12 cellular contexts compared by ENCODE assay signal in the genomic region with DNA sequence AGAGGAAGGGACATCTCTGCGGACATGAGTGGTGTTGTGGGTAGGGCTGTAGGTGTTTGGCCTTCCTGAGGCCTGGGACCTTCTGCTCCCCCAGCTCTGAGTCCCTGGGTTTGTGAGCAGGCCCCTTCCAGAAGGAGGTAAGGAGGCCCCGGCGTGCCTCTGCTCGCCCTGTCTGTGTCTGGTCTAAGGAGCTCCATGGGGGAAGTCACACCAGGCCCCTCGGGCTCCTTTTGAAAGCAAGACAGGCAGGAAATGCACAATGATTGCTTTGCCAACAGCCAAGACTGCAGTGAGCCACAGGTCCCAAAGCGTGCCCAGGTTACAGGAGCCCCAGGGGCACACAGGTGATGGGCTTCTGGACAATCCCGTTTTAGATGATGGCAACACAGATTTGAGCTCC.
DNase-seq lines count a peak whose midpoint lies in the region; ATAC-seq and TF ChIP-seq lines count a peak whose summit lies in the region.
"Had no signal": no experiment of that assay in that cellular context is flagged by ENCODE, and none has a peak within 500 bp of the region (broad histone marks: within the 10 kb centered on the region; RNA-seq: fewer than 3 reads in every experiment).

No MANE protein-coding gene starts in this region.

- no peaks in the 10 kb centered on the region for H3K9me3 Mint-ChIP-seq in activated CD4-positive, alpha-beta T cell treated with anti-CD3 and anti-CD28 coated beads, Interleukin-2, amount 10 ng/mL, durations not matched to agents 7 days and 5 days
- H3K9me3 Mint-ChIP-seq in dendritic cell treated with granulocyte-macrophage colony-stimulating factor and Interleukin-4, amounts not matched to agents 40 ng/mL and 50 ng/mL, for 4 days: no peaks in the 10 kb centered on the region
- H3K9me3 Mint-ChIP-seq in naive B cell: no peaks in the 10 kb centered on the region

- H3K27me3 Mint-ChIP-seq in activated CD4-positive, alpha-beta T cell treated with anti-CD3 and anti-CD28 coated beads, Interleukin-2, amount 10 ng/mL, durations not matched to agents 7 days and 5 days: no peaks in the 10 kb centered on the region
- no peaks in the 10 kb centered on the region for H3K27me3 Mint-ChIP-seq in dendritic cell treated with granulocyte-macrophage colony-stimulating factor and Interleukin-4, amounts not matched to agents 40 ng/mL and 50 ng/mL, for 4 days
- H3K27me3 Mint-ChIP-seq in naive B cell: no peaks in the 10 kb centered on the region

- H3K9me3 ChIP-seq in tibial nerve (no peaks in the 10 kb centered on the region), ovary (no peaks in the 10 kb centered on the region)
- H3K9me3 ChIP-seq: body of pancreas had no signal

- DNase-seq in activated CD4-positive, alpha-beta T cell treated with anti-CD3 and anti-CD28 coated beads, Interleukin-2, amount 10 ng/mL, durations not matched to agents 7 days and 5 days: no peak
- no peak for DNase-seq in activated CD4-positive, alpha-beta T cell treated with anti-CD3 and anti-CD28 coated beads, Interleukin-2, amount 50 U/mL, for 48 hours
- DNase-seq in naive B cell (no peak), tibial nerve (ENCODE audit: low spot score in 2 of 2) (no peak), ovary (no peak), NCI-H187 (lab: John Stamatoyannopoulos, UW) (no peak)
- DNase-seq: activated CD4-positive, CD25-positive, alpha-beta regulatory T cell treated with anti-CD3 and anti-CD28 coated beads, Interleukin-2, amount 50 U/mL, for 72 hours; body of pancreas; DMS53; Kasumi-1 had no signal

- H3K4me3 ChIP-seq in tibial nerve: no peak overlapping the region
- H3K4me3 ChIP-seq in ovary: no peak overlapping the region
- H3K4me3 ChIP-seq: body of pancreas had no signal

- H3K4me1 ChIP-seq in tibial nerve (peaks cover 0 to 96% (median 67%) of the 10 kb centered on the region in 4 donors), ovary (ENCODE audit: insufficient read depth) (peaks cover 34% of the 10 kb centered on the region)

- intact Hi-C loops in dendritic cell treated with granulocyte-macrophage colony-stimulating factor and Interleukin-4, amounts not matched to agents 40 ng/mL and 50 ng/mL, for 4 days (cut with micrococcal nuclease): no loop called here
- intact Hi-C loops in ovary (cut with DNase I): no loop called here

- POLR2A ChIA-PET in activated CD4-positive, alpha-beta T cell treated with anti-CD3 and anti-CD28 coated beads, Interleukin-2, amount 10 ng/mL, durations not matched to agents 7 days and 5 days (lab: Charles Lee): no interaction called here

- H3K27me3 ChIP-seq in tibial nerve (no peaks in the 10 kb centered on the region), ovary (no peaks in the 10 kb centered on the region)
- H3K27me3 ChIP-seq: body of pancreas had no signal

- H3K27ac ChIP-seq in tibial nerve (peak overlapping the region; percentile 11 to 91 (median 58)), ovary (no peak overlapping the region)

- TF ChIP-seq POLR2A in tibial nerve (IDR thresholded peaks at IDR 0.05): no peak
- TF ChIP-seq POLR2A in ovary (IDR thresholded peaks at IDR 0.05): no peak

- peaks cover 0 to 13% (median 0%) of the 10 kb centered on the region in 3 donors for H3K36me3 ChIP-seq in tibial nerve
- no peaks in the 10 kb centered on the region for H3K36me3 ChIP-seq in ovary

- ATAC-seq in naive B cell (ENCODE audit: low read depth in 2 of 2) (no peak), HG03520 (IDR thresholded peaks at IDR 0.05; ENCODE audit: unreplicated experiment) (no peak)

- CTCF ChIA-PET in activated CD4-positive, alpha-beta T cell treated with anti-CD3 and anti-CD28 coated beads, Interleukin-2, amount 10 ng/mL, durations not matched to agents 7 days and 5 days (lab: Charles Lee): interaction anchor here (1.0 to 2.0 kb wide), 2 partner anchors 9 to 12 kb away, joined by 4 to 8 read pairs; no protein-coding TSS in a partner anchor

- H3K27ac Mint-ChIP-seq in activated CD4-positive, alpha-beta T cell treated with anti-CD3 and anti-CD28 coated beads, Interleukin-2, amount 10 ng/mL, durations not matched to agents 7 days and 5 days: peak overlapping the region; percentile 68
- peak overlapping the region; percentile 50 for H3K27ac Mint-ChIP-seq in dendritic cell treated with granulocyte-macrophage colony-stimulating factor and Interleukin-4, amounts not matched to agents 40 ng/mL and 50 ng/mL, for 4 days
- H3K27ac Mint-ChIP-seq in naive B cell: peak overlapping the region in 5 of 6 donors; percentile 60 to 97 (median 91)

- H3K4me3 Mint-ChIP-seq in activated CD4-positive, alpha-beta T cell treated with anti-CD3 and anti-CD28 coated beads, Interleukin-2, amount 10 ng/mL, durations not matched to agents 7 days and 5 days: no peak overlapping the region
- no peak overlapping the region for H3K4me3 Mint-ChIP-seq in dendritic cell treated with granulocyte-macrophage colony-stimulating factor and Interleukin-4, amounts not matched to agents 40 ng/mL and 50 ng/mL, for 4 days
- peak overlapping the region in 3 of 8 donors; percentile 10 to 39 (median 24) for H3K4me3 Mint-ChIP-seq in naive B cell

- TF ChIP-seq CTCF in tibial nerve (IDR thresholded peaks at IDR 0.05): no peak
- TF ChIP-seq CTCF in ovary (IDR thresholded peaks at IDR 0.05): no peak

- H3K36me3 Mint-ChIP-seq in activated CD4-positive, alpha-beta T cell treated with anti-CD3 and anti-CD28 coated beads, Interleukin-2, amount 10 ng/mL, durations not matched to agents 7 days and 5 days (ENCODE audit: low read depth): peaks cover 34% of the 10 kb centered on the region
- H3K36me3 Mint-ChIP-seq in dendritic cell treated with granulocyte-macrophage colony-stimulating factor and Interleukin-4, amounts not matched to agents 40 ng/mL and 50 ng/mL, for 4 days (ENCODE audit: low read depth): peaks cover 32% of the 10 kb centered on the region
- peaks cover 0 to 9% of the 10 kb centered on the region in 2 donors for H3K36me3 Mint-ChIP-seq in naive B cell

- peaks cover 85% of the 10 kb centered on the region for H3K4me1 Mint-ChIP-seq in activated CD4-positive, alpha-beta T cell treated with anti-CD3 and anti-CD28 coated beads, Interleukin-2, amount 10 ng/mL, durations not matched to agents 7 days and 5 days
- H3K4me1 Mint-ChIP-seq in dendritic cell treated with granulocyte-macrophage colony-stimulating factor and Interleukin-4, amounts not matched to agents 40 ng/mL and 50 ng/mL, for 4 days (ENCODE audit: low read depth): peaks cover 67% of the 10 kb centered on the region
- H3K4me1 Mint-ChIP-seq in naive B cell: peaks cover 75 to 95% (median 86%) of the 10 kb centered on the region in 3 donors

- 62 to 66% methylated on average over 5 of the region's 7 CpGs for WGBS in tibial nerve, 2 donors
- WGBS in ovary, 3 donors: 80 to 91% (median 80%) methylated on average over 6 to 7 of the region's 7 CpGs

- TF ChIP-seq EP300 in tibial nerve (IDR thresholded peaks at IDR 0.05) (no peak), ovary (IDR thresholded peaks at IDR 0.05) (no peak)

Comparison
In these comparisons a context has a peak if more than half of its experiments do, and no peak if none do; other contexts are left out.
1. H3K27ac ChIP-seq: peak in tibial nerve (4 of 4); none in ovary (0 of 2).
2. Peak in every context shown above with its lines, with median percentiles within 50 percentile points of each other: H3K27ac Mint-ChIP-seq.